Comparison of ENCODE assay signal across 1 cellular context in genomic region chr3:103899328-103899727, GRCh38.
TF ChIP-seq lines count a peak whose summit lies in the region.

No MANE protein-coding gene starts in this region.

TF ChIP-seq in GM23338, 12 proteins besides CTCF, POLR2A, EP300 and RAD21 (continued from another document):
- TF ChIP-seq JUNB (IDR thresholded peaks at IDR 0.05; ENCODE audit: unreplicated experiment) (no peak), ETS1 (IDR thresholded peaks at IDR 0.05) (no peak), ZNF462 (CRISPR knock-in tag; IDR thresholded peaks at IDR 0.05) (no peak), POLR2AphosphoS5 (IDR thresholded peaks at IDR 0.05; ENCODE audit: low read depth) (no peak)
